ENCODE assay signal across 8 cellular contexts in genomic region chr7:16644987-16645592, GRCh38. TPM values are rescaled to one million over a fixed set of nuclear protein-coding genes. Genes with fewer than 3 reads are reported as not detected.
DNase-seq lines count a peak whose midpoint lies in the region; TF ChIP-seq lines count a peak whose summit lies in the region.

No MANE protein-coding gene starts in this region.

- peaks cover 49% of the 10 kb centered on the region for H3K4me1 ChIP-seq in CD4-positive, alpha-beta memory T cell (ENCODE audit: insufficient read depth, low read length)
- H3K4me1 ChIP-seq in Peyer's patch (peaks cover 0 to 36% (median 10%) of the 10 kb centered on the region in 4 donors), mesenchymal stem cell (ENCODE audit: control insufficient read depth, insufficient read depth, low read depth, low read length) (peaks cover 4% of the 10 kb centered on the region), thymus (ENCODE audit: control insufficient read depth, insufficient read depth, low read length) (peaks cover 8% of the 10 kb centered on the region)

- no peaks in the 10 kb centered on the region for H3K9me3 ChIP-seq in CD4-positive, alpha-beta memory T cell (ENCODE audit: control insufficient read depth in 1 of 2, low read length in 2 of 2)
- no peaks in the 10 kb centered on the region for H3K9me3 ChIP-seq in Peyer's patch
- no peaks in the 10 kb centered on the region for H3K9me3 ChIP-seq in mesenchymal stem cell (ENCODE audit: control insufficient read depth, low read length)
- no peaks in the 10 kb centered on the region for H3K9me3 ChIP-seq in thymus (ENCODE audit: control insufficient read depth)

- peak overlapping the region; percentile 20 for H2AK5ac ChIP-seq in mesenchymal stem cell (ENCODE audit: low read length, severe bottlenecking)

- CTCF ChIA-PET in CD4-positive, alpha-beta memory T cell (lab: Charles Lee; ENCODE audit: partially characterized antibody) = interaction anchor here (0.9 kb wide), 1 partner anchor 12 kb away, joined by 3 read pairs; no protein-coding TSS in a partner anchor

- peak overlapping the region in 1 of 2 experiments; percentile 31 for H3K23ac ChIP-seq in mesenchymal stem cell (ENCODE audit: low read length in 2 of 2)

- peak overlapping the region; percentile 74 for H3K27ac ChIP-seq in CD4-positive, alpha-beta memory T cell (ENCODE audit: low read depth, low read length)
- peak overlapping the region; percentile 85 to 93 (median 89) for H3K27ac ChIP-seq in Peyer's patch
- peak overlapping the region; percentile 88 for H3K27ac ChIP-seq in mesenchymal stem cell (ENCODE audit: low read length, poor library complexity, severe bottlenecking)
- peak overlapping the region; percentile 68 for H3K27ac ChIP-seq in thymus (ENCODE audit: low read depth)

- intact Hi-C loops in CD4-positive, alpha-beta memory T cell (cut with micrococcal nuclease) = loop anchor here (1.0 to 10.0 kb wide), 3 partner anchors 225 to 1297 kb away; partner anchors contain the start of gene SNX13
- intact Hi-C loops in dendritic cell treated with granulocyte-macrophage colony-stimulating factor and Interleukin-4, amounts not matched to agents 40 ng/mL and 50 ng/mL, for 4 days (cut with micrococcal nuclease) = loop anchor here (5.0 kb wide), 1 partner anchor 37 kb away; no protein-coding TSS in a partner anchor

- H2BK120ac ChIP-seq in mesenchymal stem cell (ENCODE audit: low read depth, low read length) = peak overlapping the region; percentile 39

- TF ChIP-seq CTCF in Peyer's patch (IDR thresholded peaks at IDR 0.05) = no peak

- H3K4me1 Mint-ChIP-seq in CD4-positive, alpha-beta memory T cell = peaks cover 40 to 66% (median 50%) of the 10 kb centered on the region in 4 donors
- peaks cover 47% of the 10 kb centered on the region for H3K4me1 Mint-ChIP-seq in dendritic cell treated with granulocyte-macrophage colony-stimulating factor and Interleukin-4, amounts not matched to agents 40 ng/mL and 50 ng/mL, for 4 days (ENCODE audit: low read depth)

- no peak for TF ChIP-seq POLR2A in Peyer's patch (IDR thresholded peaks at IDR 0.05)

- peak overlapping the region; percentile 97 to 100 (median 100) for H3K4me3 Mint-ChIP-seq in CD4-positive, alpha-beta memory T cell
- peak overlapping the region; percentile 91 for H3K4me3 Mint-ChIP-seq in dendritic cell treated with granulocyte-macrophage colony-stimulating factor and Interleukin-4, amounts not matched to agents 40 ng/mL and 50 ng/mL, for 4 days

- H2BK15ac ChIP-seq in mesenchymal stem cell (ENCODE audit: low read depth, poor library complexity, severe bottlenecking) = peak overlapping the region; percentile 15

- H3K9ac ChIP-seq in mesenchymal stem cell (ENCODE audit: low read length) = peak overlapping the region; percentile 97

- no peak for DNase-seq in CD4-positive, alpha-beta memory T cell
- peak; percentile 72 for DNase-seq in H7
- peak; percentile 24 to 69 (median 61) for DNase-seq in Peyer's patch
- peak; percentile 57 for DNase-seq in mesenchymal stem cell
- DNase-seq in NCI-H2107 (lab: John Stamatoyannopoulos, UW) = no peak
- no peak for DNase-seq in cortex of kidney (lab: John Stamatoyannopoulos, UW)

- H3K4ac ChIP-seq in mesenchymal stem cell (ENCODE audit: low read depth in 1 of 2, low read length in 2 of 2) = peak overlapping the region in 1 of 2 experiments; percentile 89

- peak overlapping the region; percentile 66 for H2AFZ ChIP-seq in mesenchymal stem cell (ENCODE audit: low read depth, low read length)

- H3K27me3 Mint-ChIP-seq in CD4-positive, alpha-beta memory T cell = no peaks in the 10 kb centered on the region
- no peaks in the 10 kb centered on the region for H3K27me3 Mint-ChIP-seq in dendritic cell treated with granulocyte-macrophage colony-stimulating factor and Interleukin-4, amounts not matched to agents 40 ng/mL and 50 ng/mL, for 4 days

- H3K14ac ChIP-seq in mesenchymal stem cell (ENCODE audit: low read length in 2 of 2) = peak overlapping the region in 1 of 2 experiments; percentile 35

- H4K8ac ChIP-seq in mesenchymal stem cell (ENCODE audit: low read length) = peak overlapping the region; percentile 77

- H3K27ac Mint-ChIP-seq in CD4-positive, alpha-beta memory T cell = peak overlapping the region; percentile 94 to 99 (median 99)
- H3K27ac Mint-ChIP-seq in dendritic cell treated with granulocyte-macrophage colony-stimulating factor and Interleukin-4, amounts not matched to agents 40 ng/mL and 50 ng/mL, for 4 days = peak overlapping the region; percentile 93

- peaks cover 2 to 21% of the 10 kb centered on the region in 2 donors for H3K36me3 Mint-ChIP-seq in CD4-positive, alpha-beta memory T cell
- H3K36me3 Mint-ChIP-seq in dendritic cell treated with granulocyte-macrophage colony-stimulating factor and Interleukin-4, amounts not matched to agents 40 ng/mL and 50 ng/mL, for 4 days (ENCODE audit: low read depth) = peaks cover 32% of the 10 kb centered on the region

- peaks cover 6% of the 10 kb centered on the region for H3K79me1 ChIP-seq in mesenchymal stem cell (replicated peaks; ENCODE audit: low read length, poor library complexity, severe bottlenecking)

- peak overlapping the region; percentile 89 to 96 for H3K4me3 ChIP-seq in CD4-positive, alpha-beta memory T cell (ENCODE audit: low read length in 2 of 2)
- H3K4me3 ChIP-seq in H7 (ENCODE audit: insufficient read depth, low read depth, low read length) = peak overlapping the region; percentile 86
- H3K4me3 ChIP-seq in Peyer's patch = peak overlapping the region; percentile 79 to 94 (median 90)
- H3K4me3 ChIP-seq in mesenchymal stem cell (ENCODE audit: insufficient read depth in 1 of 2, low read depth in 1 of 2, low read length in 2 of 2) = peak overlapping the region; percentile 77 to 94
- peak overlapping the region; percentile 72 for H3K4me3 ChIP-seq in thymus (ENCODE audit: low read length)

- H3K18ac ChIP-seq in mesenchymal stem cell (ENCODE audit: low read depth in 1 of 2, low read length in 2 of 2) = peak overlapping the region; percentile 48 to 58

- peak overlapping the region; percentile 67 for H2BK5ac ChIP-seq in mesenchymal stem cell (ENCODE audit: low read depth, low read length, poor library complexity, severe bottlenecking)

- no peaks in the 10 kb centered on the region for H3K36me3 ChIP-seq in CD4-positive, alpha-beta memory T cell (ENCODE audit: insufficient read depth, low read length)
- H3K36me3 ChIP-seq in H7 (replicated peaks; ENCODE audit: control insufficient read depth, insufficient read depth, low read length) (no peaks in the 10 kb centered on the region), Peyer's patch (no peaks in the 10 kb centered on the region), mesenchymal stem cell (ENCODE audit: control insufficient read depth in 1 of 2, insufficient read depth in 2 of 2, low read depth in 1 of 2, low read length in 2 of 2) (peaks cover 0 to 6% of the 10 kb centered on the region in 2 experiments), thymus (ENCODE audit: control insufficient read depth, insufficient read depth) (no peaks in the 10 kb centered on the region)

- peak overlapping the region; percentile 81 for H3K4me2 ChIP-seq in mesenchymal stem cell (ENCODE audit: low read length, poor library complexity, severe bottlenecking)

- H2BK12ac ChIP-seq in mesenchymal stem cell (ENCODE audit: low read length in 2 of 2) = no peak overlapping the region

- H3K27me3 ChIP-seq in CD4-positive, alpha-beta memory T cell (ENCODE audit: insufficient read depth, low read length) = no peaks in the 10 kb centered on the region
- H3K27me3 ChIP-seq in H7 (ENCODE audit: control insufficient read depth, insufficient read depth, low read length) (peaks cover 4% of the 10 kb centered on the region), Peyer's patch (no peaks in the 10 kb centered on the region), mesenchymal stem cell (ENCODE audit: control insufficient read depth in 1 of 2, insufficient read depth in 1 of 2, low read length in 2 of 2) (no peaks in the 10 kb centered on the region), thymus (ENCODE audit: control insufficient read depth, insufficient read depth) (no peaks in the 10 kb centered on the region)

- under 1% methylated on average over 28 of the region's 36 CpGs for WGBS in mesenchymal stem cell
- WGBS in thymus = under 1% methylated on average over 36 of the region's 36 CpGs

- no peak overlapping the region for H4K91ac ChIP-seq in mesenchymal stem cell (ENCODE audit: low read length)

- POLR2A ChIA-PET in CD4-positive, alpha-beta memory T cell (lab: Charles Lee; ENCODE audit: partially characterized antibody) = interaction anchor here (0.7 to 2.6 kb wide), 13 partner anchors 9 to 655 kb away, joined by 3 to 21 read pairs (median 5); partner anchors contain the start of gene CRPPA

- H3K9me3 Mint-ChIP-seq in CD4-positive, alpha-beta memory T cell = no peaks in the 10 kb centered on the region
- no peaks in the 10 kb centered on the region for H3K9me3 Mint-ChIP-seq in dendritic cell treated with granulocyte-macrophage colony-stimulating factor and Interleukin-4, amounts not matched to agents 40 ng/mL and 50 ng/mL, for 4 days

RNA-seq across cellular contexts. Expression of gene ANKMY2, which starts 0.5 kb away (rescaled TPM):
- total RNA-seq in CD4-positive, alpha-beta memory T cell = 10 to 100 TPM; 13.6 to 20.3 TPM
- polyA plus RNA-seq in CD4-positive, alpha-beta memory T cell = 10 to 100 TPM; 14.9 to 21.4 TPM
- 13.6 and 16.8 TPM in 2 replicates for total RNA-seq in H7 (2014; rRNA removed; shearing (Covaris generic))
- 10 to 100 TPM; 19.3 to 21.5 (median 20.5) TPM for total RNA-seq in Peyer's patch
- polyA plus RNA-seq in mesenchymal stem cell (2013, experiment 1 of 2) = 15.2 TPM
- 15.9 TPM for polyA plus RNA-seq in mesenchymal stem cell (2013, experiment 2 of 2)
- polyA plus RNA-seq in thymus = 13.1 TPM

RNA-seq across cellular contexts. Expression of gene BZW2, which starts 0.9 kb away (rescaled TPM):
- 10 to 100 TPM; 18.6 to 18.7 TPM for total RNA-seq in CD4-positive, alpha-beta memory T cell
- 10 to 100 TPM; 48.4 to 58.7 TPM for polyA plus RNA-seq in CD4-positive, alpha-beta memory T cell
- total RNA-seq in H7 (2014; rRNA removed; shearing (Covaris generic)) = 99.0 and 99.3 TPM in 2 replicates
- total RNA-seq in Peyer's patch = 10 to 100 TPM; 34.4 to 54.0 (median 42.9) TPM
- 47.8 TPM for polyA plus RNA-seq in mesenchymal stem cell (2013, experiment 1 of 2)
- polyA plus RNA-seq in mesenchymal stem cell (2013, experiment 2 of 2) = 48.5 TPM
- polyA plus RNA-seq in thymus = 40.3 TPM

Comparison
In these comparisons a context has a peak if more than half of its experiments do, and no peak if none do; other contexts are left out.
1. DNase-seq: peak in H7 (single experiment), Peyer's patch (3 of 3) and mesenchymal stem cell (single experiment); none in CD4-positive, alpha-beta memory T cell (0 of 5), NCI-H2107 (single experiment) and cortex of kidney (single experiment).
2. Peak in every context shown above with its lines, with median percentiles within 50 percentile points of each other: H3K27ac ChIP-seq and H3K4me3 ChIP-seq.